Comparison of ENCODE assay signal across 9 cellular contexts in genomic region chr6:132045877-132046276, GRCh38.
"Had no signal": no experiment of that assay in that cellular context is flagged by ENCODE, and none has a peak within 500 bp of the region (broad histone marks: within the 10 kb centered on the region; RNA-seq: fewer than 3 reads in every experiment).

No MANE protein-coding gene starts in this region.

- DNase-seq: GM23248, GOT3, H7, HFFc6, KG1 had no signal

- H3K9me3 ChIP-seq: HAP-1 had no signal

- H3K27ac Mint-ChIP-seq: HFFc6, IgD-negative memory B cell had no signal

- H3K4me3 ChIP-seq: GM23248, HAP-1 had no signal

- H3K27me3 Mint-ChIP-seq: IgD-negative memory B cell had no signal

- H3K9ac ChIP-seq: GM23248 had no signal

- ATAC-seq: HCT116 had no signal

- H3K4me1 ChIP-seq: HAP-1 had no signal

- H3K4me3 Mint-ChIP-seq: HFFc6, IgD-negative memory B cell had no signal

- H3K27ac ChIP-seq: GM23248, HL-60 had no signal

- H3K9me3 Mint-ChIP-seq: IgD-negative memory B cell had no signal

- H3K4me1 Mint-ChIP-seq: IgD-negative memory B cell had no signal

- H3K36me3 ChIP-seq: HAP-1 had no signal

- H3K36me3 Mint-ChIP-seq: IgD-negative memory B cell had no signal
